In genomic region chr12:53287741-53288216, GRCh38 we compare ENCODE assay signal across 1 cellular context.
TF ChIP-seq lines count a peak whose summit lies in the region.

No MANE protein-coding gene starts in this region.

TF ChIP-seq in K562, 482 proteins besides CTCF, POLR2A, EP300 and RAD21:
- TF ChIP-seq ARID2 (IDR thresholded peaks at IDR 0.05) (peak; percentile 54; the same call in 1 of the 2 replicates), TCFL5 (CRISPR knock-in tag; conservative IDR thresholded peaks at IDR 0.05) (no peak), TAF9B (IDR thresholded peaks at IDR 0.05; ENCODE audit: partially characterized antibody) (no peak), OTX1 (CRISPR knock-in tag; IDR thresholded peaks at IDR 0.05) (0 out of 2 replicates have a peak, but pooled peaks have one; percentile 29), ZNF384 (IDR thresholded peaks at IDR 0.05; ENCODE audit: low read depth, low read length) (no peak), RCOR1 (IDR thresholded peaks at IDR 0.05; ENCODE audit: borderline replicate concordance in 1 of 2, low read depth in 2 of 2, low read length in 2 of 2) (peak in 1 of 2 experiments; percentile 32; a peak in 1 of 4 replicates), TOE1 (IDR thresholded peaks at IDR 0.05; ENCODE audit: borderline replicate concordance) (0 out of 2 replicates have a peak, but pooled peaks have one; percentile 26), TOE1 (CRISPR knock-in tag; IDR thresholded peaks at IDR 0.05; ENCODE audit: borderline replicate concordance, low read depth) (no peak), PTTG1 (tag; IDR thresholded peaks at IDR 0.05; ENCODE audit: low read depth) (no peak), SMC3 (conservative IDR thresholded peaks at IDR 0.05; ENCODE audit: insufficient read depth, low read depth, low read length) (peak; percentile 94), HDGF (IDR thresholded peaks at IDR 0.05) (0 out of 2 replicates have a peak, but pooled peaks have one; percentile 53), KDM1A (IDR thresholded peaks at IDR 0.05) (no peak), ZNF253 (CRISPR knock-in tag; conservative IDR thresholded peaks at IDR 0.05) (no peak), POLR2G (IDR thresholded peaks at IDR 0.05; ENCODE audit: low read depth, low read length) (peak; percentile 27; the same call in 1 of the 2 replicates), DEAF1 (CRISPR knock-in tag; IDR thresholded peaks at IDR 0.05) (peak; percentile 87), ARNT (IDR thresholded peaks at IDR 0.05) (0 out of 4 replicates have a peak, but pooled peaks of 1 of the 2 experiments have one; percentile 50), CC2D1A (IDR thresholded peaks at IDR 0.05) (0 out of 2 replicates have a peak, but pooled peaks have one; percentile 32), NONO (IDR thresholded peaks at IDR 0.05; ENCODE audit: low read depth in 2 of 2, low read length in 1 of 2) (no peak), ERF (CRISPR knock-in tag; IDR thresholded peaks at IDR 0.05) (0 out of 2 replicates have a peak, but pooled peaks have one; percentile 38), ZNF76 (CRISPR knock-in tag; IDR thresholded peaks at IDR 0.05; ENCODE audit: borderline replicate concordance) (no peak), MAFK (IDR thresholded peaks at IDR 0.05; ENCODE audit: low read length) (no peak), STAG1 (CRISPR knock-in tag; IDR thresholded peaks at IDR 0.05; ENCODE audit: borderline replicate concordance) (peak; percentile 79; the same call in 1 of the 2 replicates), ELF4 (CRISPR knock-in tag; IDR thresholded peaks at IDR 0.05) (peak; percentile 65; the same call in 1 of the 2 replicates), KLF6 (CRISPR knock-in tag; IDR thresholded peaks at IDR 0.05; ENCODE audit: borderline replicate concordance) (0 out of 2 replicates have a peak, but pooled peaks have one; percentile 37)
- TF ChIP-seq, protein P1, sequence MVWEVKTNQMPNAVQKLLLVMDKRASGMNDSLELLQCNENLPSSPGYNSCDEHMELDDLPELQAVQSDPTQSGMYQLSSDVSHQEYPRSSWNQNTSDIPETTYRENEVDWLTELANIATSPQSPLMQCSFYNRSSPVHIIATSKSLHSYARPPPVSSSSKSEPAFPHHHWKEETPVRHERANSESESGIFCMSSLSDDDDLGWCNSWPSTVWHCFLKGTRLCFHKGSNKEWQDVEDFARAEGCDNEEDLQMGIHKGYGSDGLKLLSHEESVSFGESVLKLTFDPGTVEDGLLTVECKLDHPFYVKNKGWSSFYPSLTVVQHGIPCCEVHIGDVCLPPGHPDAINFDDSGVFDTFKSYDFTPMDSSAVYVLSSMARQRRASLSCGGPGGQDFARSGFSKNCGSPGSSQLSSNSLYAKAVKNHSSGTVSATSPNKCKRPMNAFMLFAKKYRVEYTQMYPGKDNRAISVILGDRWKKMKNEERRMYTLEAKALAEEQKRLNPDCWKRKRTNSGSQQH (CRISPR knock-in tag; IDR thresholded peaks at IDR 0.05): peak; percentile 74; the same call in 1 of the 2 replicates
- TF ChIP-seq, protein P2, sequence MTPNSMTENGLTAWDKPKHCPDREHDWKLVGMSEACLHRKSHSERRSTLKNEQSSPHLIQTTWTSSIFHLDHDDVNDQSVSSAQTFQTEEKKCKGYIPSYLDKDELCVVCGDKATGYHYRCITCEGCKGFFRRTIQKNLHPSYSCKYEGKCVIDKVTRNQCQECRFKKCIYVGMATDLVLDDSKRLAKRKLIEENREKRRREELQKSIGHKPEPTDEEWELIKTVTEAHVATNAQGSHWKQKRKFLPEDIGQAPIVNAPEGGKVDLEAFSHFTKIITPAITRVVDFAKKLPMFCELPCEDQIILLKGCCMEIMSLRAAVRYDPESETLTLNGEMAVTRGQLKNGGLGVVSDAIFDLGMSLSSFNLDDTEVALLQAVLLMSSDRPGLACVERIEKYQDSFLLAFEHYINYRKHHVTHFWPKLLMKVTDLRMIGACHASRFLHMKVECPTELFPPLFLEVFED (CRISPR knock-in tag; conservative IDR thresholded peaks at IDR 0.05): 0 out of 2 replicates have a peak, but pooled peaks have one; percentile 35
- TF ChIP-seq, protein P3, sequence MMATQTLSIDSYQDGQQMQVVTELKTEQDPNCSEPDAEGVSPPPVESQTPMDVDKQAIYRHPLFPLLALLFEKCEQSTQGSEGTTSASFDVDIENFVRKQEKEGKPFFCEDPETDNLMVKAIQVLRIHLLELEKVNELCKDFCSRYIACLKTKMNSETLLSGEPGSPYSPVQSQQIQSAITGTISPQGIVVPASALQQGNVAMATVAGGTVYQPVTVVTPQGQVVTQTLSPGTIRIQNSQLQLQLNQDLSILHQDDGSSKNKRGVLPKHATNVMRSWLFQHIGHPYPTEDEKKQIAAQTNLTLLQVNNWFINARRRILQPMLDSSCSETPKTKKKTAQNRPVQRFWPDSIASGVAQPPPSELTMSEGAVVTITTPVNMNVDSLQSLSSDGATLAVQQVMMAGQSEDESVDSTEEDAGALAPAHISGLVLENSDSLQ (IDR thresholded peaks at IDR 0.05): peak; percentile 29; the same call in 1 of the 2 replicates
TF ChIP-seq in K562: peak in this region for 17.
